In genomic region chr13:104485571-104485970, GRCh38 we compare ENCODE assay signal across 16 cellular contexts.
"Had no signal": no experiment of that assay in that cellular context is flagged by ENCODE, and none has a peak within 500 bp of the region (broad histone marks: within the 10 kb centered on the region; RNA-seq: fewer than 3 reads in every experiment).

No MANE protein-coding gene starts in this region.

- ATAC-seq: gastroesophageal sphincter; left lobe of liver; naive thymus-derived CD4-positive, alpha-beta T cell had no signal

- H3K4me1 Mint-ChIP-seq: naive thymus-derived CD4-positive, alpha-beta T cell had no signal

- H3K9me3 ChIP-seq: gastroesophageal sphincter, ovary, right atrium auricular region had no signal

- H3K36me3 ChIP-seq: gastroesophageal sphincter, ovary, right atrium auricular region had no signal

- H3K27ac Mint-ChIP-seq: naive thymus-derived CD4-positive, alpha-beta T cell had no signal

- H3K4me3 Mint-ChIP-seq: naive thymus-derived CD4-positive, alpha-beta T cell had no signal

- H3K4me1 ChIP-seq: gastroesophageal sphincter, right atrium auricular region had no signal

- H3K27me3 Mint-ChIP-seq: naive thymus-derived CD4-positive, alpha-beta T cell had no signal

- DNase-seq: dorsolateral prefrontal cortex; effector CD8-positive, alpha-beta T cell; glutamatergic neuron; islet precursor cell; midbrain; naive thymus-derived CD4-positive, alpha-beta T cell; nucleus accumbens; ovary; stimulated activated CD4-positive, alpha-beta T cell treated with anti-CD3 and anti-CD28 coated beads, Interleukin-2, amount 100 ng/mL, for 48 hours; stimulated activated naive CD4-positive, alpha-beta T cell treated with Interleukin-2 at 50 U/mL for 16 hours; trophoblast cell had no signal

- H3K27ac ChIP-seq: coronary artery, dorsolateral prefrontal cortex, gastroesophageal sphincter, ovary, right atrium auricular region had no signal

- H3K36me3 Mint-ChIP-seq: naive thymus-derived CD4-positive, alpha-beta T cell had no signal

- H3K4me3 ChIP-seq: coronary artery, dorsolateral prefrontal cortex, gastroesophageal sphincter, ovary, right atrium auricular region, smooth muscle cell had no signal

- H3K4me2 ChIP-seq: smooth muscle cell had no signal

- H3K27me3 ChIP-seq: dorsolateral prefrontal cortex, ovary, right atrium auricular region had no signal
